In the genomic region with DNA sequence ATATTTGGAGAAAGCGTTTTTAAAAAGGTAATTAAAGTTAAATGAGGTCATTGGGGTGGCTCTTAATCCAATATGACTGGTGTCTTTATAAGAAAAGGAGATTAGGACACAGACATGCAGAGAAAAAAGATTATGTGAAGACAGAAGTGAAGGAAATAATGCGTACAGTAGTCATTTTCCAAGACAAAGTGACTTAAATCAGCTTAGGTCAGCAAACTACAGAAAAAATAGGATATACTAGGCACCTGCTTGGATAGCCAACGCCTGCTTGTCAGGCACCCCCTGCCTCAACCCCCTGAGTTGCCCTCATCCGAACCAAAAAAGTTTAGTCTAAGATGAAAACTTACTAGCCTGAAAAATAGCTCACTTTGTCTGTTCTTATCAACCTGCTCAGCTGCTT, we compare ENCODE assay signal across 27 cellular contexts. TPM values are rescaled to one million over a fixed set of nuclear protein-coding genes. Genes with fewer than 3 reads are reported as not detected.
"Had no signal": no experiment of that assay in that cellular context is flagged by ENCODE, and none has a peak within 500 bp of the region (broad histone marks: within the 10 kb centered on the region; RNA-seq: fewer than 3 reads in every experiment).

No MANE protein-coding gene starts in this region.

- H3K36me3 Mint-ChIP-seq: mesothelial cell of epicardium, naive B cell had no signal

- DNase-seq: dermis blood vessel endothelial cell; dorsolateral prefrontal cortex; effector CD4-positive, alpha-beta T cell; effector memory CD4-positive, alpha-beta T cell; foreskin keratinocyte; glutamatergic neuron; head of caudate nucleus; heart right ventricle; hippocampal formation; left cardiac atrium; left lung; left ventricle myocardium superior; lower lobe of right lung; mesenchymal stem cell; mucosa of descending colon; naive B cell had no signal

- H3K4me1 ChIP-seq: esophagus muscularis mucosa, foreskin keratinocyte, heart right ventricle, left lung, lower lobe of right lung had no signal

- H3K36me3 ChIP-seq: esophagus muscularis mucosa, heart right ventricle, left lung, lower lobe of right lung had no signal

- H3K9me3 ChIP-seq: lower lobe of right lung, mucosa of descending colon had no signal

- FAIRE-seq: colon, endothelial cell of umbilical vein, frontal cortex, islet of Langerhans, keratinocyte had no signal

- H3K4me1 Mint-ChIP-seq: naive B cell had no signal

- H3K27ac Mint-ChIP-seq: mesothelial cell of epicardium, naive B cell had no signal

- H3K27me3 ChIP-seq: dorsolateral prefrontal cortex, esophagus muscularis mucosa, foreskin keratinocyte, heart right ventricle, left lung had no signal

- H3K4me3 Mint-ChIP-seq: mesothelial cell of epicardium, naive B cell had no signal

- H3K27ac ChIP-seq: coronary artery, dorsolateral prefrontal cortex, esophagus muscularis mucosa, foreskin keratinocyte, heart right ventricle, left lung, lower lobe of right lung had no signal

- H3K27me3 Mint-ChIP-seq: naive B cell had no signal

- ATAC-seq: foreskin keratinocyte, heart right ventricle, left cardiac atrium, left lung, left ventricle myocardium superior, lower lobe of right lung, mucosa of descending colon had no signal

- H3K4me3 ChIP-seq: coronary artery, dorsolateral prefrontal cortex, esophagus muscularis mucosa, heart right ventricle, left lung, lower lobe of right lung, mucosa of descending colon had no signal

RNA-seq across cellular contexts. Expression of gene SPAG17, which starts 58.2 kb away (rescaled TPM):
- total RNA-seq: endothelial cell of umbilical vein, left ventricle myocardium superior, lung microvascular endothelial cell, mesenteric fat pad, mucosa of descending colon, myocyte had no signal
- polyA plus RNA-seq: endothelial cell of umbilical vein had no signal
